8 cellular contexts compared by ENCODE assay signal in the genomic region with DNA sequence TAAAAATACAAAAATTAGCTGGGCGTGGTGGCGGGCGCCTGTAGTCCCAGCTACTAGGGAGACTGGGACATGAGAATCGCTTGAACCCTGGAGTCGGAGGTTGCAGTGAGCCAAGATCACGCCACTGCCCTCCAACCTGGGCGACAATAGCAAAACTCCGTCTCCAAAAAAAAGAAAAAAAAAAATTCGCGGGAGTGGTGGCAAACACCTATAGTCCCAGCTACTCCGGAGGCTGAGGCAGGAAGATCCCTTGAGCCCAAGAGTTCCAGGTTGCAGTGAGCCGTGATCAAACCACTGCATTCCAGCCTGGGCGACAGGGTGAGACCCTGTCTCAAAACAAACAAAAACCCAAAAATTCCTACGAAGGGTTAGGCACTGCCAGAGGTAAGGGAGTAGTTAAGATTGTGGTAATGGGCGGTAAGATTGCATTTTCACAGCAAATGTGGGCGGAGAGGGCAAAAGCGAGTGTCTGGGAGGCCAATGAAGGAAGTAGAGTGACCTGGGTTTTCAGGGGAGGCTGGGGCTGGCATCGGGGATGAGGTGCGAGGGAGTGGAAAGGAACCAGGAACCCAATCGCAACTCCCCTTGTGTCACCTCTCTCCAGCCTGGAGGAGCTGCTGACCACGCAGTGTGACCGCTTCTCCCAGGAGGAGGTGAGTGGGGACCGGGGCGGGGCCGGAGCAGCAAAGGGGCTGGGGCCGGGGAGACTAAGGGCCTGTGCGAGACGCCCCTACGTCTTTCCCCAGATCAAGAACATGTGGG. TPM values are rescaled to one million over a fixed set of nuclear protein-coding genes. Genes with fewer than 3 reads are reported as not detected.
DNase-seq lines count a peak whose midpoint lies in the region; ATAC-seq and TF ChIP-seq lines count a peak whose summit lies in the region.

No MANE protein-coding gene starts in this region.

- H3K4me2 ChIP-seq in BLaER1, result peak overlapping the region; percentile 92

- H3K9ac ChIP-seq in BLaER1, result peak overlapping the region; percentile 90

- H3K27ac ChIP-seq in BLaER1, result peak overlapping the region; percentile 98

- no peak for TF ChIP-seq CTCF in brain (conservative IDR thresholded peaks at IDR 0.05)
- TF ChIP-seq CTCF in mucosa of descending colon (IDR thresholded peaks at IDR 0.05), result no peak

- H3K4me3 ChIP-seq in BLaER1, result peak overlapping the region; percentile 75
- H3K4me3 ChIP-seq in mucosa of descending colon, result peak overlapping the region; percentile 33

- H3K9me3 Mint-ChIP-seq in IgD-negative memory B cell (no peaks in the 10 kb centered on the region), brain (no peaks in the 10 kb centered on the region)

- intact Hi-C loops in mucosa of descending colon (cut with DNase I, micrococcal nuclease), result no loop called here

- no peaks in the 10 kb centered on the region for H4K20me1 ChIP-seq in BLaER1

- H3K4me1 Mint-ChIP-seq in IgD-negative memory B cell (peaks cover 17 to 26% (median 23%) of the 10 kb centered on the region in 3 donors), brain (peaks cover 60% of the 10 kb centered on the region)

- H3K36me3 Mint-ChIP-seq in IgD-negative memory B cell (peaks cover 3% of the 10 kb centered on the region), brain (peaks cover 3% of the 10 kb centered on the region)

- DNase-seq in mucosa of descending colon (no peak), foreskin melanocyte (no peak), DMS 273 treated with DMSO at 0.1 percent for 48 hours (lab: John Stamatoyannopoulos, UW) (no peak)

- ATAC-seq in mucosa of descending colon (no peak), GM18868 (IDR thresholded peaks at IDR 0.05; ENCODE audit: unreplicated experiment) (no peak), HG03439 (IDR thresholded peaks at IDR 0.05; ENCODE audit: unreplicated experiment) (no peak)

- H3K36me3 ChIP-seq in BLaER1 (no peaks in the 10 kb centered on the region), mucosa of descending colon (ENCODE audit: low read depth) (no peaks in the 10 kb centered on the region)

- H3K4me1 ChIP-seq in BLaER1 (peaks cover 64% of the 10 kb centered on the region), mucosa of descending colon (ENCODE audit: low read depth) (peaks cover 11% of the 10 kb centered on the region)

- H3K27ac Mint-ChIP-seq in IgD-negative memory B cell (peak overlapping the region; percentile 99 to 100 (median 100)), brain (peak overlapping the region; percentile 99 to 100 (median 100))

- H3K27me3 ChIP-seq in BLaER1, result no peaks in the 10 kb centered on the region

- peak overlapping the region; percentile 96 to 99 (median 97) for H3K4me3 Mint-ChIP-seq in IgD-negative memory B cell
- H3K4me3 Mint-ChIP-seq in brain, result peak overlapping the region; percentile 92 to 99 (median 96)

- H3K9me3 ChIP-seq in BLaER1 (no peaks in the 10 kb centered on the region), mucosa of descending colon (no peaks in the 10 kb centered on the region)

- no peaks in the 10 kb centered on the region for H3K27me3 Mint-ChIP-seq in IgD-negative memory B cell
- H3K27me3 Mint-ChIP-seq in brain, result peaks cover 10% of the 10 kb centered on the region

RNA-seq across cellular contexts. Expression of gene MYL11, which starts 2.6 kb away (rescaled TPM):
- polyA plus RNA-seq in IgD-negative memory B cell, result 1.7 TPM
- polyA plus RNA-seq in brain (ENCODE audit: insufficient read depth, low read depth, low replicate concordance), result not detected
- total RNA-seq in mucosa of descending colon, result 1 to 10 TPM in 2 of 3 donors, not detected in 1; 1.1 to 1.6 TPM

RNA-seq across cellular contexts. Expression of gene SEPTIN1, which starts 5.1 kb away (rescaled TPM):
- polyA plus RNA-seq in IgD-negative memory B cell (161 TPM), brain (ENCODE audit: insufficient read depth, low read depth, low replicate concordance) (4.8 TPM)
- total RNA-seq in mucosa of descending colon, result 1 to 10 TPM; 5.6 to 6.1 (median 6.0) TPM

RNA-seq across cellular contexts. Expression of gene TBC1D10B, which starts 6.9 kb away (rescaled TPM):
- polyA plus RNA-seq in IgD-negative memory B cell, result 11.3 TPM
- 93.7 TPM for polyA plus RNA-seq in brain (ENCODE audit: insufficient read depth, low read depth, low replicate concordance)
- total RNA-seq in mucosa of descending colon, result 10 to 100 TPM; 46.4 to 48.8 (median 47.5) TPM

RNA-seq across cellular contexts. Expression of gene ZNF48, which starts 18.0 kb away (rescaled TPM):
- polyA plus RNA-seq in IgD-negative memory B cell (9.7 TPM), brain (ENCODE audit: insufficient read depth, low read depth, low replicate concordance) (34.3 TPM)
- 10 to 100 TPM in 1 of 3 donors, 1 to 10 TPM in 2; 6.5 to 13.7 (median 6.6) TPM for total RNA-seq in mucosa of descending colon

RNA-seq across cellular contexts. Expression of gene CD2BP2, which starts 22.1 kb away (rescaled TPM):
- 42.7 TPM for polyA plus RNA-seq in IgD-negative memory B cell
- 90.9 TPM for polyA plus RNA-seq in brain (ENCODE audit: insufficient read depth, low read depth, low replicate concordance)
- 10 to 100 TPM; 53.4 to 57.9 (median 53.5) TPM for total RNA-seq in mucosa of descending colon

Comparison
In these comparisons a context has a peak if more than half of its experiments do, and no peak if none do; other contexts are left out.
1. RNA of gene SEPTIN1, which starts 5.1 kb away (polyA plus RNA-seq): 161 TPM in IgD-negative memory B cell (single experiment); 4.8 TPM in brain (single experiment); every median in the first group is over 10 times any median in the second.